Comparison of ENCODE assay signal across 8 cellular contexts in genomic region chr1:203304919-203305808, GRCh38. TPM values are rescaled to one million over a fixed set of nuclear protein-coding genes. Genes with fewer than 3 reads are reported as not detected.
DNase-seq lines count a peak whose midpoint lies in the region; ATAC-seq, FAIRE-seq and TF ChIP-seq lines count a peak whose summit lies in the region.

Gene BTG2 (plus strand): TSS chr1:203305519. CDS start chr1:203305607, 88 bp downstream.

- H3K27ac ChIP-seq in parathyroid adenoma = peak within 1 kb of the TSS; percentile 96
- peak within 1 kb of the TSS; percentile 100 for H3K27ac ChIP-seq in tibial artery

- H2AFZ ChIP-seq in parathyroid adenoma = peak within 1 kb of the TSS; percentile 69

- peak; percentile 88 for DNase-seq in GM12891 (ENCODE audit: insufficient read length, low spot score)
- peak; percentile 56 for DNase-seq in NCI-H1417 treated with DMSO at 0.1 percent for 48 hours (lab: John Stamatoyannopoulos, UW)
- DNase-seq in T follicular helper cell (ENCODE audit: low read depth) = peak; percentile 90
- DNase-seq in activated naive CD8-positive, alpha-beta T cell treated with anti-CD3 and anti-CD28 coated beads, Interleukin-2, amount 50 U/mL, for 24 hours = peak; percentile 90
- peak; percentile 96 for DNase-seq in Right ventricle myocardium superior
- peak; percentile 93 to 97 for DNase-seq in tibial artery

- peaks cover 64% of the 10 kb centered on the region for H3K4me1 Mint-ChIP-seq in activated naive CD8-positive, alpha-beta T cell treated with anti-CD3 and anti-CD28 coated beads, Interleukin-2, amount 50 U/mL, for 24 hours

- H3K27ac Mint-ChIP-seq in activated naive CD8-positive, alpha-beta T cell treated with anti-CD3 and anti-CD28 coated beads, Interleukin-2, amount 50 U/mL, for 24 hours = peak within 1 kb of the TSS; percentile 99

- H3K27me3 ChIP-seq in parathyroid adenoma (ENCODE audit: control insufficient read depth, insufficient read depth, low read length) (no peaks in the 10 kb centered on the region), tibial artery (no peaks in the 10 kb centered on the region)

- no peaks in the 10 kb centered on the region for H3K27me3 Mint-ChIP-seq in activated naive CD8-positive, alpha-beta T cell treated with anti-CD3 and anti-CD28 coated beads, Interleukin-2, amount 50 U/mL, for 24 hours

- no peaks in the 10 kb centered on the region for H3K9me3 Mint-ChIP-seq in activated naive CD8-positive, alpha-beta T cell treated with anti-CD3 and anti-CD28 coated beads, Interleukin-2, amount 50 U/mL, for 24 hours

- H3K36me3 ChIP-seq in parathyroid adenoma (ENCODE audit: control insufficient read depth, insufficient read depth, low read length) = no peaks in the 10 kb centered on the region
- H3K36me3 ChIP-seq in tibial artery = peaks cover 32 to 34% (median 34%) of the 10 kb centered on the region in 3 donors

- ATAC-seq in HG02763 (IDR thresholded peaks at IDR 0.05; ENCODE audit: unreplicated experiment) (peak; percentile 64), Right ventricle myocardium superior (ENCODE audit: poor library complexity) (peak; percentile 94)
- ATAC-seq in activated naive CD8-positive, alpha-beta T cell treated with anti-CD3 and anti-CD28 coated beads, Interleukin-2, amount 50 U/mL, for 24 hours = peak; percentile 90

- no peaks in the 10 kb centered on the region for H3K79me2 ChIP-seq in parathyroid adenoma

- H3K9ac ChIP-seq in parathyroid adenoma = peak within 1 kb of the TSS; percentile 92

- peak within 1 kb of the TSS; percentile 85 for H3K4me3 ChIP-seq in parathyroid adenoma (ENCODE audit: low read depth, low read length)
- peak within 1 kb of the TSS; percentile 94 to 100 for H3K4me3 ChIP-seq in tibial artery

- TF ChIP-seq POLR2A in GM12891 (IDR thresholded peaks at IDR 0.05; ENCODE audit: low read depth, low read length) = peak; percentile 98

- peaks cover 42% of the 10 kb centered on the region for H3K36me3 Mint-ChIP-seq in activated naive CD8-positive, alpha-beta T cell treated with anti-CD3 and anti-CD28 coated beads, Interleukin-2, amount 50 U/mL, for 24 hours (ENCODE audit: low read depth)

- H3K4me2 ChIP-seq in parathyroid adenoma (ENCODE audit: low read length) = peak within 1 kb of the TSS; percentile 98

- peak; percentile 68 for FAIRE-seq in GM12891 (lab: Jason Lieb, UNC)

- TF ChIP-seq CTCF in parathyroid adenoma (IDR thresholded peaks at IDR 0.05) (no peak), tibial artery (IDR thresholded peaks at IDR 0.05) (peak in 1 of 2 experiments; percentile 21)

- H3K4me3 Mint-ChIP-seq in activated naive CD8-positive, alpha-beta T cell treated with anti-CD3 and anti-CD28 coated beads, Interleukin-2, amount 50 U/mL, for 24 hours = peak within 1 kb of the TSS; percentile 97

- H3K4me1 ChIP-seq in parathyroid adenoma = peaks cover 13% of the 10 kb centered on the region
- peaks cover 0 to 42% (median 33%) of the 10 kb centered on the region in 4 donors for H3K4me1 ChIP-seq in tibial artery

- intact Hi-C loops in Right ventricle myocardium superior (cut with DNase I) (loop anchor here (1.0 kb wide), 1 partner anchor 27 kb away; no protein-coding TSS in a partner anchor), tibial artery (cut with DNase I; ENCODE audit: low total_unique reads) (no loop called here)

- H3K9me3 ChIP-seq in parathyroid adenoma (ENCODE audit: control insufficient read depth, low read length) (no peaks in the 10 kb centered on the region), tibial artery (no peaks in the 10 kb centered on the region)

TF ChIP-seq in GM12891, 5 proteins besides CTCF, POLR2A, EP300 and RAD21:
- TF ChIP-seq POU2F2 (IDR thresholded peaks at IDR 0.05; ENCODE audit: low read depth, low read length) (peak; percentile 87), TAF1 (IDR thresholded peaks at IDR 0.05; ENCODE audit: low read depth, low read length) (peak; percentile 82), POLR2AphosphoS5 (IDR thresholded peaks at IDR 0.05; ENCODE audit: low read depth, low read length) (peak; percentile 99), SPI1 (IDR thresholded peaks at IDR 0.05; ENCODE audit: low read depth, low read length) (peak; percentile 17; the same call in 1 of the 2 replicates), PAX5 (IDR thresholded peaks at IDR 0.05; ENCODE audit: insufficient read depth, low read length, severe bottlenecking) (no peak)

RNA-seq across cellular contexts. Expression of gene BTG2, which starts in this region (rescaled TPM):
- 29.7 TPM for polyA plus RNA-seq in GM12891 (2012; ENCODE audit: low read depth, missing spikeins)
- 40.5 TPM for total RNA-seq in Right ventricle myocardium superior

Comparison
In these comparisons a context has a peak if more than half of its experiments do, and no peak if none do; other contexts are left out.
1. Peak in every context shown above with its lines: DNase-seq, ATAC-seq, H3K4me3 ChIP-seq and H3K27ac ChIP-seq.